Comparison of ENCODE assay signal across 12 cellular contexts in the genomic region with DNA sequence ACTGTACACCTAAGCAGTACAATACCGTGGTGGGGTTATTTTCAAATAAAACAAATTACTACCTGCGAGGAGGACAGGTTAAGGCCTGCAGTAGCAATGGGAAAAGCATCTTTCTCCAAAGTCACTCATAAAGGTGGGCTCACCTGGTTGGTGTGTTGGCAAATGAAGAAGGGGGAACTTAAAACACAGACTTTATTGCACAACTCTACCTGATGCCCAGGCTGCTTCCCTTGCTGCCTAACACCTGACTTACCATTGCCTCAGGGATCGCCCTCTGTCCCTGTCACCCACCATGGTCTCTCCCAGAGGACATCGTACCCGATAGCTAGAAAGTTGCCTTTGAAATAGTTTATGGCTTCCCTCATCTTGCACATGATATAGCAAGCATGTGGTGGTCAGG. TPM values are rescaled to one million over a fixed set of nuclear protein-coding genes. Genes with fewer than 3 reads are reported as not detected.
A peak's percentile ranks its signal among the peaks of the same experiment; 100 is the strongest.
DNase-seq lines count a peak whose midpoint lies in the region; ATAC-seq and TF ChIP-seq lines count a peak whose summit lies in the region.
"Had no signal": no experiment of that assay in that cellular context is flagged by ENCODE, and none has a peak within 500 bp of the region (broad histone marks: within the 10 kb centered on the region; RNA-seq: fewer than 3 reads in every experiment).

No MANE protein-coding gene starts in this region.

- H3K4me1 ChIP-seq in OCI-LY3 (ENCODE audit: low read length) (peaks cover 49% of the 10 kb centered on the region), testis (peaks cover 33% of the 10 kb centered on the region)
- H3K4me1 ChIP-seq: Caco-2 had no signal

- no peak for ATAC-seq in activated T-cell treated with anti-CD3 and anti-CD28 coated beads, Interleukin-2, amount 50 U/mL, for 72 hours (replicated peaks in 1 of 2)
- no peak for ATAC-seq in stimulated activated naive B cell treated with anti-CD40 and anti-IgM and Interleukin-4, amounts not matched to agents 10 μg/mL and 1 μg/mL and 100 μg/mL, for 72 hours (replicated peaks)
- no peak for ATAC-seq in activated T-helper 17 cell treated with anti-CD3 and anti-CD28 coated beads, Interleukin-2, amount 50 U/mL, for 72 hours (replicated peaks)

- no peaks in the 10 kb centered on the region for H3K27me3 Mint-ChIP-seq in activated T-cell treated with anti-CD3 and anti-CD28 coated beads, Interleukin-2, amount 50 U/mL, for 72 hours (ENCODE audit: low read depth)
- H3K27me3 Mint-ChIP-seq in stimulated activated naive B cell treated with anti-CD40 and anti-IgM and Interleukin-4, amounts not matched to agents 10 μg/mL and 1 μg/mL and 100 μg/mL, for 72 hours, result no peaks in the 10 kb centered on the region
- no peaks in the 10 kb centered on the region for H3K27me3 Mint-ChIP-seq in activated T-helper 17 cell treated with anti-CD3 and anti-CD28 coated beads, Interleukin-2, amount 50 U/mL, for 72 hours

- H4K20me1 ChIP-seq in OCI-LY3 (ENCODE audit: insufficient read depth, low read length), result peaks cover 30% of the 10 kb centered on the region

- peak overlapping the region; percentile 2 for H3K27ac Mint-ChIP-seq in activated T-cell treated with anti-CD3 and anti-CD28 coated beads, Interleukin-2, amount 50 U/mL, for 72 hours
- peak overlapping the region; percentile 65 for H3K27ac Mint-ChIP-seq in stimulated activated naive B cell treated with anti-CD40 and anti-IgM and Interleukin-4, amounts not matched to agents 10 μg/mL and 1 μg/mL and 100 μg/mL, for 72 hours
- no peak overlapping the region for H3K27ac Mint-ChIP-seq in activated T-helper 17 cell treated with anti-CD3 and anti-CD28 coated beads, Interleukin-2, amount 50 U/mL, for 72 hours

- peaks cover 15 to 64% of the 10 kb centered on the region in 2 donors for H3K36me3 Mint-ChIP-seq in activated T-cell treated with anti-CD3 and anti-CD28 coated beads, Interleukin-2, amount 50 U/mL, for 72 hours (ENCODE audit: insufficient read depth in 2 of 2)
- H3K36me3 Mint-ChIP-seq in stimulated activated naive B cell treated with anti-CD40 and anti-IgM and Interleukin-4, amounts not matched to agents 10 μg/mL and 1 μg/mL and 100 μg/mL, for 72 hours, result peaks cover 57 to 78% of the 10 kb centered on the region in 2 donors
- H3K36me3 Mint-ChIP-seq in activated T-helper 17 cell treated with anti-CD3 and anti-CD28 coated beads, Interleukin-2, amount 50 U/mL, for 72 hours (ENCODE audit: low read depth), result peaks cover 95% of the 10 kb centered on the region

- no peak overlapping the region for H3K4me3 Mint-ChIP-seq in activated T-cell treated with anti-CD3 and anti-CD28 coated beads, Interleukin-2, amount 50 U/mL, for 72 hours
- peak overlapping the region in 1 of 2 donors; percentile 6 for H3K4me3 Mint-ChIP-seq in stimulated activated naive B cell treated with anti-CD40 and anti-IgM and Interleukin-4, amounts not matched to agents 10 μg/mL and 1 μg/mL and 100 μg/mL, for 72 hours
- H3K4me3 Mint-ChIP-seq in activated T-helper 17 cell treated with anti-CD3 and anti-CD28 coated beads, Interleukin-2, amount 50 U/mL, for 72 hours, result no peak overlapping the region

- no peaks in the 10 kb centered on the region for H3K9me3 Mint-ChIP-seq in activated T-cell treated with anti-CD3 and anti-CD28 coated beads, Interleukin-2, amount 50 U/mL, for 72 hours
- no peaks in the 10 kb centered on the region for H3K9me3 Mint-ChIP-seq in stimulated activated naive B cell treated with anti-CD40 and anti-IgM and Interleukin-4, amounts not matched to agents 10 μg/mL and 1 μg/mL and 100 μg/mL, for 72 hours
- no peaks in the 10 kb centered on the region for H3K9me3 Mint-ChIP-seq in activated T-helper 17 cell treated with anti-CD3 and anti-CD28 coated beads, Interleukin-2, amount 50 U/mL, for 72 hours

- TF ChIP-seq POLR2A in testis (IDR thresholded peaks at IDR 0.05), result no peak

- H2AFZ ChIP-seq in OCI-LY3 (ENCODE audit: low read depth, low read length), result no peak overlapping the region

- H3K27me3 ChIP-seq in OCI-LY3 (ENCODE audit: low read depth, low read length) (no peaks in the 10 kb centered on the region), testis (no peaks in the 10 kb centered on the region)
- H3K27me3 ChIP-seq: sigmoid colon had no signal

- H3K27ac ChIP-seq in OCI-LY3 (ENCODE audit: low read length) (peak overlapping the region; percentile 92), epithelial cell of prostate (peak overlapping the region; percentile 30), testis (peak overlapping the region in 1 of 2 donors; percentile 90)

- H3K36me3 ChIP-seq in OCI-LY3 (replicated peaks; ENCODE audit: low read depth, low read length) (peaks cover 77% of the 10 kb centered on the region), testis (ENCODE audit: low read depth, missing control alignments) (no peaks in the 10 kb centered on the region)

- TF ChIP-seq CTCF in OCI-LY3 (IDR thresholded peaks at IDR 0.05; ENCODE audit: low read depth, low read length) (no peak), testis (IDR thresholded peaks at IDR 0.05) (no peak)

- peak overlapping the region; percentile 88 for H3K4me2 ChIP-seq in OCI-LY3 (ENCODE audit: low read length)

- 89 to 92% methylated on average over 5 of the region's 5 CpGs for WGBS in testis, 2 donors

- H3K4me3 ChIP-seq in OCI-LY3 (ENCODE audit: low read length), result peak overlapping the region; percentile 8; the same call in 1 of the 2 replicates
- H3K4me3 ChIP-seq in testis, result no peak overlapping the region
- H3K4me3 ChIP-seq: sigmoid colon had no signal

- H3K9me3 ChIP-seq in OCI-LY3 (ENCODE audit: insufficient read depth, low read length) (no peaks in the 10 kb centered on the region), testis (no peaks in the 10 kb centered on the region)
- H3K9me3 ChIP-seq: Caco-2, sigmoid colon had no signal

- peaks cover 56% of the 10 kb centered on the region for H3K79me2 ChIP-seq in OCI-LY3 (ENCODE audit: low read length)

- H3K4me1 Mint-ChIP-seq in activated T-cell treated with anti-CD3 and anti-CD28 coated beads, Interleukin-2, amount 50 U/mL, for 72 hours (ENCODE audit: low read depth), result peaks cover 59% of the 10 kb centered on the region
- peaks cover 39 to 81% of the 10 kb centered on the region in 2 donors for H3K4me1 Mint-ChIP-seq in stimulated activated naive B cell treated with anti-CD40 and anti-IgM and Interleukin-4, amounts not matched to agents 10 μg/mL and 1 μg/mL and 100 μg/mL, for 72 hours
- peaks cover 47% of the 10 kb centered on the region for H3K4me1 Mint-ChIP-seq in activated T-helper 17 cell treated with anti-CD3 and anti-CD28 coated beads, Interleukin-2, amount 50 U/mL, for 72 hours

- no peak for DNase-seq in activated T-cell treated with anti-CD3 and anti-CD28 coated beads, Interleukin-2, amount 50 U/mL, for 72 hours
- DNase-seq in activated T-cell treated with anti-CD3 and anti-CD28 coated beads for 4 hours (no peak), epithelial cell of prostate (ENCODE audit: low read depth, low spot score) (no peak), testis (no peak), NCI-H1694 (lab: John Stamatoyannopoulos, UW) (no peak)
- DNase-seq in stimulated activated naive B cell treated with anti-CD40 and anti-IgM and Interleukin-4, amounts not matched to agents 10 μg/mL and 1 μg/mL and 100 μg/mL, for 72 hours, result no peak
- DNase-seq: activated CD4-positive, CD25-positive, alpha-beta regulatory T cell treated with anti-CD3 and anti-CD28 coated beads, Interleukin-2, amount 50 U/mL, for 72 hours; sigmoid colon had no signal

- intact Hi-C loops in testis (cut with DNase I; ENCODE audit: low total_unique reads), result no loop called here

- H3K9ac ChIP-seq in OCI-LY3 (ENCODE audit: low read length), result no peak overlapping the region

RNA-seq across cellular contexts. Expression of a gene that starts 53.6 kb away (rescaled TPM):
- 100 to 1,000 TPM; 781 to 820 TPM for total RNA-seq in activated T-cell treated with anti-CD3 and anti-CD28 coated beads, Interleukin-2, amount 50 U/mL, for 72 hours
- total RNA-seq in testis, result 100 to 1,000 TPM; 880 to 885 TPM
- polyA plus RNA-seq in testis (ENCODE audit: insufficient read depth, low read depth, low replicate concordance), result 716 TPM
- 100 to 1,000 TPM; 412 to 688 TPM for total RNA-seq in activated T-helper 17 cell treated with anti-CD3 and anti-CD28 coated beads, Interleukin-2, amount 50 U/mL, for 72 hours

RNA-seq across cellular contexts. Expression of a gene that starts 55.4 kb away (rescaled TPM):
- total RNA-seq in activated T-cell treated with anti-CD3 and anti-CD28 coated beads, Interleukin-2, amount 50 U/mL, for 72 hours, result 1 to 10 TPM; 2.3 to 2.5 TPM
- total RNA-seq in testis, result 1 to 10 TPM; 3.5 to 4.4 TPM
- 1.1 TPM for polyA plus RNA-seq in testis (ENCODE audit: insufficient read depth, low read depth, low replicate concordance)
- 1 to 10 TPM; 1.0 to 1.3 TPM for total RNA-seq in activated T-helper 17 cell treated with anti-CD3 and anti-CD28 coated beads, Interleukin-2, amount 50 U/mL, for 72 hours
- total RNA-seq: myocyte had no signal
